10 cellular contexts compared by ENCODE assay signal in genomic region chr4:10007436-10007740, GRCh38.
A peak's percentile ranks its signal among the peaks of the same experiment; 100 is the strongest.
DNase-seq lines count a peak whose midpoint lies in the region; ATAC-seq and TF ChIP-seq lines count a peak whose summit lies in the region.
"Had no signal": no experiment of that assay in that cellular context is flagged by ENCODE, and none has a peak within 500 bp of the region (broad histone marks: within the 10 kb centered on the region; RNA-seq: fewer than 3 reads in every experiment).

No MANE protein-coding gene starts in this region.

- ATAC-seq in GM21381 (IDR thresholded peaks at IDR 0.05; ENCODE audit: unreplicated experiment) (peak; percentile 34), HG03280 (IDR thresholded peaks at IDR 0.05; ENCODE audit: unreplicated experiment) (peak; percentile 34)
- ATAC-seq in activated CD4-positive, CD25-positive, alpha-beta regulatory T cell treated with anti-CD3 and anti-CD28 coated beads, Interleukin-2, amount 50 U/mL, for 24 hours = no peak

- TF ChIP-seq CTCF in GM13977 (IDR thresholded peaks at IDR 0.05; ENCODE audit: extremely low read depth, insufficient read depth, missing control alignments) = no peak

- in situ Hi-C loops in GM13977 (cut with MboI; ENCODE audit: low pct_unique_long_range_greater_than_20kb, low sequenced_read_pairs, unreplicated experiment) = no loop called here

- DNase-seq in GM13977 (ENCODE audit: low spot score) (peak; percentile 66), left kidney (ENCODE audit: low read depth, low spot score) (peak; percentile 38), kidney tubule cell (ENCODE audit: low spot score) (no peak), hippocampal formation (lab: John Stamatoyannopoulos, UW) (no peak)
- no peak for DNase-seq in activated CD4-positive, alpha-beta T cell treated with anti-CD3 and anti-CD28 coated beads, Interleukin-2, amount 50 U/mL, for 1 hour
- DNase-seq: DND-41, right cardiac atrium had no signal

Comparison
In these comparisons a context has a peak if more than half of its experiments do, and no peak if none do; other contexts are left out.
1. DNase-seq: peak in GM13977 (single experiment) and left kidney (single experiment); none in kidney tubule cell (single experiment), hippocampal formation (0 of 2) and activated CD4-positive, alpha-beta T cell treated with anti-CD3 and anti-CD28 coated beads, Interleukin-2, amount 50 U/mL, for 1 hour (single experiment).
2. ATAC-seq: peak in GM21381 (single experiment) and HG03280 (single experiment); none in activated CD4-positive, CD25-positive, alpha-beta regulatory T cell treated with anti-CD3 and anti-CD28 coated beads, Interleukin-2, amount 50 U/mL, for 24 hours (0 of 2).